Comparison of ENCODE assay signal across 27 cellular contexts in genomic region chr9:75997196-75997595, GRCh38.
"Had no signal": no experiment of that assay in that cellular context is flagged by ENCODE, and none has a peak within 500 bp of the region (broad histone marks: within the 10 kb centered on the region; RNA-seq: fewer than 3 reads in every experiment).

No MANE protein-coding gene starts in this region.

- H3K36me3 ChIP-seq: Peyer's patch, SJCRH30 had no signal

- ATAC-seq: activated T-cell treated with anti-CD3 and anti-CD28 coated beads, Interleukin-2, amount 50 U/mL, for 4 hours; K562 had no signal

- FAIRE-seq: bronchial epithelial cell, K562, TTC549 had no signal

- H3K27ac ChIP-seq: RWPE1, SJCRH30 had no signal

- H3K4me3 Mint-ChIP-seq: activated B cell treated with CpG ODN at 0.5 μM for 24 hours; activated CD4-positive, alpha-beta memory T cell treated with anti-CD3 and anti-CD28 coated beads for 36 hours; activated CD4-positive, alpha-beta T cell treated with anti-CD3 and anti-CD28 coated beads, Interleukin-2, amount 10 ng/mL, durations not matched to agents 7 days and 5 days; activated naive CD4-positive, alpha-beta T cell treated with anti-CD3 and anti-CD28 coated beads, Interleukin-2, amount 10 ng/mL, durations not matched to agents 7 days and 5 days; activated naive CD8-positive, alpha-beta T cell treated with anti-CD3 and anti-CD28 coated beads for 36 hours; activated T-cell treated with anti-CD3 and anti-CD28 coated beads, Interleukin-2, amount 50 U/mL, for 4 hours; T-helper 1 cell treated with Interleukin-12 subunit alpha and Interleukin-12 subunit beta and Interleukin-4 antibody, amounts not matched to agents 30 μg/mL and 1 μg/mL, for 36 hours had no signal

- H3K4me2 ChIP-seq: SK-N-SH had no signal

- H3K27me3 Mint-ChIP-seq: activated B cell treated with CpG ODN at 0.5 μM for 24 hours; activated CD4-positive, alpha-beta memory T cell treated with anti-CD3 and anti-CD28 coated beads for 36 hours; activated CD4-positive, alpha-beta T cell treated with anti-CD3 and anti-CD28 coated beads, Interleukin-2, amount 10 ng/mL, durations not matched to agents 7 days and 5 days; activated naive CD4-positive, alpha-beta T cell treated with anti-CD3 and anti-CD28 coated beads, Interleukin-2, amount 10 ng/mL, durations not matched to agents 7 days and 5 days; activated naive CD8-positive, alpha-beta T cell treated with anti-CD3 and anti-CD28 coated beads for 36 hours had no signal

- H3K9me3 ChIP-seq: Peyer's patch, SK-N-SH had no signal

- H3K4me3 ChIP-seq: K562, Peyer's patch, SJCRH30 had no signal

- DNase-seq: activated B cell treated with CpG ODN at 0.5 μM for 24 hours; activated CD4-positive, alpha-beta memory T cell treated with anti-CD3 and anti-CD28 coated beads for 36 hours; activated CD4-positive, alpha-beta T cell treated with anti-CD3 and anti-CD28 coated beads, Interleukin-2, amount 10 ng/mL, durations not matched to agents 7 days and 5 days; activated CD8-positive, alpha-beta memory T cell treated with anti-CD3 and anti-CD28 coated beads for 24 hours; activated gamma-delta T cell; activated naive CD4-positive, alpha-beta T cell treated with anti-CD3 and anti-CD28 coated beads, Interleukin-2, amount 10 ng/mL, durations not matched to agents 7 days and 5 days; activated naive CD8-positive, alpha-beta T cell treated with anti-CD3 and anti-CD28 coated beads for 36 hours; activated T-cell treated with anti-CD3 and anti-CD28 coated beads, Interleukin-2, amount 50 U/mL, for 4 hours; aorta; central memory CD4-positive, alpha-beta T cell; Karpas-422; MM.1S; NCI-H1105; NCI-H1436; NCI-H1694 treated with DMSO at 0.1 percent for 48 hours; NCI-H2029 treated with DMSO at 0.1 percent for 48 hours; NCI-H446; NCI-H524; Peyer's patch; Right ventricle myocardium superior; SK-N-SH had no signal

- H3K27ac Mint-ChIP-seq: activated B cell treated with CpG ODN at 0.5 μM for 24 hours; activated CD4-positive, alpha-beta memory T cell treated with anti-CD3 and anti-CD28 coated beads for 36 hours; activated CD4-positive, alpha-beta T cell treated with anti-CD3 and anti-CD28 coated beads, Interleukin-2, amount 10 ng/mL, durations not matched to agents 7 days and 5 days; activated naive CD4-positive, alpha-beta T cell treated with anti-CD3 and anti-CD28 coated beads, Interleukin-2, amount 10 ng/mL, durations not matched to agents 7 days and 5 days; activated naive CD8-positive, alpha-beta T cell treated with anti-CD3 and anti-CD28 coated beads for 36 hours; T-helper 1 cell treated with Interleukin-12 subunit alpha and Interleukin-12 subunit beta and Interleukin-4 antibody, amounts not matched to agents 30 μg/mL and 1 μg/mL, for 36 hours had no signal

- H3K27me3 ChIP-seq: Peyer's patch, SJCRH30 had no signal

- H3K9ac ChIP-seq: SK-N-SH had no signal

- H3K9me3 Mint-ChIP-seq: activated B cell treated with CpG ODN at 0.5 μM for 24 hours; activated CD4-positive, alpha-beta memory T cell treated with anti-CD3 and anti-CD28 coated beads for 36 hours; activated naive CD4-positive, alpha-beta T cell treated with anti-CD3 and anti-CD28 coated beads, Interleukin-2, amount 10 ng/mL, durations not matched to agents 7 days and 5 days; T-helper 1 cell treated with Interleukin-12 subunit alpha and Interleukin-12 subunit beta and Interleukin-4 antibody, amounts not matched to agents 30 μg/mL and 1 μg/mL, for 36 hours had no signal

- H3K4me1 Mint-ChIP-seq: activated B cell treated with CpG ODN at 0.5 μM for 24 hours; activated CD4-positive, alpha-beta T cell treated with anti-CD3 and anti-CD28 coated beads, Interleukin-2, amount 10 ng/mL, durations not matched to agents 7 days and 5 days; activated naive CD4-positive, alpha-beta T cell treated with anti-CD3 and anti-CD28 coated beads, Interleukin-2, amount 10 ng/mL, durations not matched to agents 7 days and 5 days had no signal
